10 cellular contexts compared by ENCODE assay signal in the genomic region with DNA sequence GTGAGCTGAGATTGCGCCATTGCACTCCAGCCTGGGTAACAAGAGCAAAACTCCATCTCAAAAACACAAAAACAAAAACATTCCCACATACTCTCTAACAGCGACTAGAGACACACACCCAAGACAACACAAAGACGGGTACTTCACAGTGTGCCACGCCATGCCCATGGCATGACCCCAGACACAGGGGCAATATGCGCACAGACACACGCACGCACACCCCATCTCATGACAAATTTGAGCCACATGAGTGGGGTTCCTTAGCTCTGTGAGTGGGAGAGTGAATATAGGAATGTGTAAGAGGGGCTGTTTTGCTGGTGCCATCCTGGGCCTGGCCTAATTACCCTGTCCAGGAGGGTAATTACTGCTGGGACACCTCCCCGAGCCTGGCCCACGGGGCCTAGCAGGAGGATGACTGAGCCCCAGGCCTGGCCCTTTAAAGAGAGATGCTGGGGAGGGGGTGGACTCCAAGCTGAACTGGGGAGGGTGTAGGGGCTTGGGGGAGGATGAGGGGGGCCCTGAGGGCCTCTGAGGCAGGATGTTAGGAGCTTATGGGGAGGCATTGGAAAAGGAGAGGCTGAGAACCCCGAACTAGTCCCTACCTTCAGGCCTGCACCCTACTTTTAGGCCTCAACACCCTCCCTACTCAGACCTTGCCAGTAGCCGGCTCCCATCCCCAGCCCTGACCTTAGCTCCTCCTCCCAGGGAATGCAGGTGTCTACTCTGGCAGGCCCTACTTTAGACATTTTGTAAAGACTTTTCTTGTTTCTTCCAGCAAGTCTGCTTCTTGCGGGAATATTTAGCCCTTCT. TPM values are rescaled to one million over a fixed set of nuclear protein-coding genes. Genes with fewer than 3 reads are reported as not detected.
DNase-seq lines count a peak whose midpoint lies in the region; ATAC-seq and TF ChIP-seq lines count a peak whose summit lies in the region.
"Had no signal": no experiment of that assay in that cellular context is flagged by ENCODE, and none has a peak within 500 bp of the region (broad histone marks: within the 10 kb centered on the region; RNA-seq: fewer than 3 reads in every experiment).

No MANE protein-coding gene starts in this region.

- peaks cover 10% of the 10 kb centered on the region for H3K36me3 Mint-ChIP-seq in activated CD8-positive, alpha-beta T cell treated with anti-CD3 and anti-CD28 coated beads, Interleukin-2, amount 10 ng/mL, durations not matched to agents 7 days and 5 days (ENCODE audit: low read depth)

- H3K27ac ChIP-seq in GM23248: peak overlapping the region; percentile 89

- DNase-seq in GM23248 (peak; percentile 52), fibroblast of villous mesenchyme (ENCODE audit: low read depth) (no peak), NCI-H748 (lab: John Stamatoyannopoulos, UW; ENCODE audit: unreplicated experiment) (no peak), OCI-M1 (lab: John Stamatoyannopoulos, UW) (no peak)
- no peak for DNase-seq in activated CD8-positive, alpha-beta T cell treated with anti-CD3 and anti-CD28 coated beads, Interleukin-2, amount 10 ng/mL, durations not matched to agents 7 days and 5 days
- DNase-seq in stimulated activated CD4-positive, alpha-beta T cell treated with anti-CD3 and anti-CD28 coated beads, Interleukin-1b, Interleukin-23, amount 100 ng/mL, for 48 hours: no peak
- no peak for DNase-seq in activated CD8-positive, alpha-beta memory T cell treated with anti-CD3 and anti-CD28 coated beads, Interleukin-2, amount 50 U/mL, for 4 hours
- DNase-seq: activated gamma-delta T cell treated with Interleukin-2 at 50 U/mL for 16 hours, NCI-H1930 had no signal

- H3K9me3 Mint-ChIP-seq in activated CD8-positive, alpha-beta T cell treated with anti-CD3 and anti-CD28 coated beads, Interleukin-2, amount 10 ng/mL, durations not matched to agents 7 days and 5 days (ENCODE audit: insufficient read depth): no peaks in the 10 kb centered on the region

- WGBS in GM23248 (ENCODE audit: low coverage in 1 of 2, low lambda C conversion rate in 2 of 2, missing lambda C conversion rate in 2 of 2), 2 experiments: 85 to 89% methylated on average over 12 of the region's 12 CpGs

- no peaks in the 10 kb centered on the region for H3K9me2 ChIP-seq in GM23248 (ENCODE audit: insufficient read depth)

- no peak for ATAC-seq in activated CD8-positive, alpha-beta T cell treated with anti-CD3 and anti-CD28 coated beads, Interleukin-2, amount 10 ng/mL, durations not matched to agents 7 days and 5 days

- TF ChIP-seq CTCF in fibroblast of villous mesenchyme (IDR thresholded peaks at IDR 0.05; ENCODE audit: insufficient read depth, low read depth, low read length): no peak

- H2AFZ ChIP-seq in GM23248: 0 out of 2 replicates have a peak overlapping the region, but pooled peaks have one; percentile 27

- H3K27ac Mint-ChIP-seq in activated CD8-positive, alpha-beta T cell treated with anti-CD3 and anti-CD28 coated beads, Interleukin-2, amount 10 ng/mL, durations not matched to agents 7 days and 5 days: peak overlapping the region; percentile 76

- H3K9me3 ChIP-seq in GM23248 (ENCODE audit: low read depth) (no peaks in the 10 kb centered on the region), skeletal muscle satellite cell (replicated peaks; ENCODE audit: low read length) (no peaks in the 10 kb centered on the region)

- H3K4me3 ChIP-seq in GM23248: peak overlapping the region; percentile 84
- peak overlapping the region; percentile 66 for H3K4me3 ChIP-seq in fibroblast of villous mesenchyme (ENCODE audit: low read depth, low read length)
- peak overlapping the region; percentile 74 for H3K4me3 ChIP-seq in skeletal muscle satellite cell (ENCODE audit: low read length)

- H4K20me1 ChIP-seq in GM23248 (ENCODE audit: insufficient read depth): no peaks in the 10 kb centered on the region

- peak overlapping the region; percentile 82 for H3K4me3 Mint-ChIP-seq in activated CD8-positive, alpha-beta T cell treated with anti-CD3 and anti-CD28 coated beads, Interleukin-2, amount 10 ng/mL, durations not matched to agents 7 days and 5 days

- no peaks in the 10 kb centered on the region for H3K27me3 Mint-ChIP-seq in activated CD8-positive, alpha-beta T cell treated with anti-CD3 and anti-CD28 coated beads, Interleukin-2, amount 10 ng/mL, durations not matched to agents 7 days and 5 days (ENCODE audit: low read depth)

- H3K36me3 ChIP-seq in GM23248 (ENCODE audit: low read depth) (peaks cover 3% of the 10 kb centered on the region; the same call in 1 of the 2 replicates), skeletal muscle satellite cell (ENCODE audit: insufficient read depth, low read length) (peaks cover 12% of the 10 kb centered on the region)

- in situ Hi-C loops in GM23248 (cut with MboI): no loop called here

- peak overlapping the region; percentile 83 for H3K4me2 ChIP-seq in GM23248 (ENCODE audit: unreplicated experiment)
- peak overlapping the region; percentile 93 for H3K4me2 ChIP-seq in skeletal muscle satellite cell (ENCODE audit: low read length)

- H3K27me3 ChIP-seq in GM23248 (replicated peaks; ENCODE audit: insufficient read depth) (no peaks in the 10 kb centered on the region), skeletal muscle satellite cell (ENCODE audit: control insufficient read depth, insufficient read depth, low read length) (no peaks in the 10 kb centered on the region)

- H3K9ac ChIP-seq in GM23248 (peak overlapping the region; percentile 87), skeletal muscle satellite cell (ENCODE audit: low read depth, low read length) (peak overlapping the region; percentile 78)

- POLR2A ChIA-PET in activated CD8-positive, alpha-beta T cell treated with anti-CD3 and anti-CD28 coated beads, Interleukin-2, amount 10 ng/mL, durations not matched to agents 7 days and 5 days (lab: Charles Lee): interaction anchor here (0.7 to 1.8 kb wide), 9 partner anchors 8 to 207 kb away, joined by 3 to 11 read pairs (median 4); partner anchors contain the start of genes FAM89B, NEAT1 and ZNRD2

- peaks cover 72% of the 10 kb centered on the region for H3K4me1 Mint-ChIP-seq in activated CD8-positive, alpha-beta T cell treated with anti-CD3 and anti-CD28 coated beads, Interleukin-2, amount 10 ng/mL, durations not matched to agents 7 days and 5 days (ENCODE audit: low read depth)

- peaks cover 34% of the 10 kb centered on the region for H3K79me2 ChIP-seq in GM23248 (ENCODE audit: insufficient read depth)

- H3K4me1 ChIP-seq in GM23248 (ENCODE audit: insufficient read depth) (peaks cover 47% of the 10 kb centered on the region), skeletal muscle satellite cell (ENCODE audit: control insufficient read depth, insufficient read depth, low read length) (peaks cover 66% of the 10 kb centered on the region)

- peaks cover 39% of the 10 kb centered on the region for H3F3A ChIP-seq in GM23248 (ENCODE audit: insufficient read depth)

- CTCF ChIA-PET in activated CD8-positive, alpha-beta T cell treated with anti-CD3 and anti-CD28 coated beads, Interleukin-2, amount 10 ng/mL, durations not matched to agents 7 days and 5 days (lab: Charles Lee): interaction anchor here (0.7 to 3.5 kb wide), 6 partner anchors 8 to 32 kb away, joined by 3 to 18 read pairs (median 6); partner anchors contain the start of genes FAM89B and ZNRD2

RNA-seq across cellular contexts. Expression of gene LTBP3, which starts 1.5 kb away (rescaled TPM):
- total RNA-seq in GM23248 (2014; rRNA removed; shearing (Covaris generic)): 98.4 and 112 TPM in 2 replicates
- polyA plus RNA-seq in GM23248 (2016; fragmentation: Nextera tagmentation; extraction: Ambion mirVana): 36.5 and 39.6 TPM in 2 replicates
- total RNA-seq in activated CD8-positive, alpha-beta T cell treated with anti-CD3 and anti-CD28 coated beads, Interleukin-2, amount 10 ng/mL, durations not matched to agents 7 days and 5 days: 10 to 100 TPM; 64.7 to 70.8 TPM
- total RNA-seq in fibroblast of villous mesenchyme: 23.7 and 24.2 TPM in 2 replicates
- 40.0 and 50.7 TPM in 2 replicates for total RNA-seq in skeletal muscle satellite cell (2012; rRNA removed)

RNA-seq across cellular contexts. Expression of gene ZNRD2, which starts 13.6 kb away (rescaled TPM):
- total RNA-seq in GM23248 (2014; rRNA removed; shearing (Covaris generic)): 41.9 and 54.5 TPM in 2 replicates
- 69.3 and 74.9 TPM in 2 replicates for polyA plus RNA-seq in GM23248 (2016; fragmentation: Nextera tagmentation; extraction: Ambion mirVana)
- 10 to 100 TPM; 39.2 to 40.7 TPM for total RNA-seq in activated CD8-positive, alpha-beta T cell treated with anti-CD3 and anti-CD28 coated beads, Interleukin-2, amount 10 ng/mL, durations not matched to agents 7 days and 5 days
- total RNA-seq in fibroblast of villous mesenchyme: 31.1 and 49.6 TPM in 2 replicates
- total RNA-seq in skeletal muscle satellite cell (2012; rRNA removed): 77.6 and 102 TPM in 2 replicates

RNA-seq across cellular contexts. Expression of gene FAM89B, which starts 15.7 kb away (rescaled TPM):
- 41.2 and 67.0 TPM in 2 replicates for total RNA-seq in GM23248 (2014; rRNA removed; shearing (Covaris generic))
- 73.1 and 76.3 TPM in 2 replicates for polyA plus RNA-seq in GM23248 (2016; fragmentation: Nextera tagmentation; extraction: Ambion mirVana)
- 10 to 100 TPM; 32.0 to 33.6 TPM for total RNA-seq in activated CD8-positive, alpha-beta T cell treated with anti-CD3 and anti-CD28 coated beads, Interleukin-2, amount 10 ng/mL, durations not matched to agents 7 days and 5 days
- 19.0 and 27.4 TPM in 2 replicates for total RNA-seq in fibroblast of villous mesenchyme
- total RNA-seq in skeletal muscle satellite cell (2012; rRNA removed): 13.4 and 21.8 TPM in 2 replicates

RNA-seq across cellular contexts. Expression of gene EHBP1L1, which starts 19.2 kb away (rescaled TPM):
- 85.5 and 88.5 TPM in 2 replicates for total RNA-seq in GM23248 (2014; rRNA removed; shearing (Covaris generic))
- 11.5 and 12.6 TPM in 2 replicates for polyA plus RNA-seq in GM23248 (2016; fragmentation: Nextera tagmentation; extraction: Ambion mirVana)
- 10 to 100 TPM; 94.4 to 95.3 TPM for total RNA-seq in activated CD8-positive, alpha-beta T cell treated with anti-CD3 and anti-CD28 coated beads, Interleukin-2, amount 10 ng/mL, durations not matched to agents 7 days and 5 days
- 33.7 and 47.7 TPM in 2 replicates for total RNA-seq in fibroblast of villous mesenchyme
- 35.0 and 44.8 TPM in 2 replicates for total RNA-seq in skeletal muscle satellite cell (2012; rRNA removed)

RNA-seq across cellular contexts. Expression of gene SCYL1, which starts 31.8 kb away (rescaled TPM):
- total RNA-seq in GM23248 (2014; rRNA removed; shearing (Covaris generic)): 115 and 133 TPM in 2 replicates
- 90.7 and 98.6 TPM in 2 replicates for polyA plus RNA-seq in GM23248 (2016; fragmentation: Nextera tagmentation; extraction: Ambion mirVana)
- 10 to 100 TPM; 68.0 to 69.5 TPM for total RNA-seq in activated CD8-positive, alpha-beta T cell treated with anti-CD3 and anti-CD28 coated beads, Interleukin-2, amount 10 ng/mL, durations not matched to agents 7 days and 5 days
- 125 and 135 TPM in 2 replicates for total RNA-seq in fibroblast of villous mesenchyme
- total RNA-seq in skeletal muscle satellite cell (2012; rRNA removed): 92.8 and 102 TPM in 2 replicates
